ENCODE assay signal across 1 cellular context in genomic region chr16:342455-343213, GRCh38.
TF ChIP-seq lines count a peak whose summit lies in the region.

No MANE protein-coding gene starts in this region.

TF ChIP-seq in K562, 482 proteins besides CTCF, POLR2A, EP300 and RAD21:
- peak; percentile 35; the same call in 1 of the 2 replicates for TF ChIP-seq RBFOX2 (IDR thresholded peaks at IDR 0.05; ENCODE audit: low read depth, low read length)
- TF ChIP-seq ZNF384 (IDR thresholded peaks at IDR 0.05; ENCODE audit: low read depth, low read length): no peak
- TF ChIP-seq SMC3 (conservative IDR thresholded peaks at IDR 0.05; ENCODE audit: insufficient read depth, low read depth, low read length): 0 out of 2 replicates have a peak, but pooled peaks have one; percentile 2
- peak; percentile 49; the same call in 1 of the 2 replicates for TF ChIP-seq POLR2G (IDR thresholded peaks at IDR 0.05; ENCODE audit: low read depth, low read length)
